Comparison of ENCODE assay signal across 10 cellular contexts in the genomic region with DNA sequence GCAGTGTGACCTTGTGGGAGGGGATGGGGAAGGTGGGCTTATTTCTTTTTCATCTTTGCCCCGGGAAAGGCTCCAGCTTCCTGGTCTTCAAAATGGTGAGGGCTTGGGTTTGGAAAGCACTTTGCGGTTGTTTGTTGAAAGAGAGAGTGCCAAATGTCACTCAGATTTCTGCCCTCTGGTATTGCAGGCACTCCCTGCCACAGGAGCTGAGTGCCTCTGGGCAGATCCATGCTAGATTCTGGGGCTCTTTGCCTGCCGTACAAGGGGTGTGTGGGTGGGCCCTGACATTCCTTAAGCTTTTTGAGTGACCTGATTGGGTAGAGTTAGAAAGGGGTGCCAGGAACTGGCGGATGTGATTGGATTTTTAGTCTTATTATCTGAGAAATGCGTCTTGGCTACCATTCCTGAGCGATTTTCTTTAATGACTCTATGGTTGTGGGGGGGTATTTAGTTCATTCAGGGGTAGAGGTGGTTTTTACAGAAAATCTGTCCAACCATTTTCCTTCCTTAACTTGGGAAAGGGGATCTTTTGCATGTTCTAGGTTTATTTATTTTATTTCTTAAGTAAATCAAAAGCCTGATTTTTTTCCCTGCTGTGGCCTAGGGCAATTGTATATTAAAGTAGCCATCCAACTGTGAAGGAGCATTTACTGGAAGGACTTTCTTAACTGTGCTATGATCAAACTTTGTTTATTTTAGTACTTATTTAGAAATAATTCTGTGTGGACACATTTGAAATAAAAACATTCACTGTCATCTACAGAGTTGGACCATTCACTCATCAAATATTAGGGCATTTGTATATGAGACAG. TPM values are rescaled to one million over a fixed set of nuclear protein-coding genes. Genes with fewer than 3 reads are reported as not detected.
DNase-seq lines count a peak whose midpoint lies in the region; ATAC-seq, FAIRE-seq and TF ChIP-seq lines count a peak whose summit lies in the region.
"Had no signal": no experiment of that assay in that cellular context is flagged by ENCODE, and none has a peak within 500 bp of the region (broad histone marks: within the 10 kb centered on the region; RNA-seq: fewer than 3 reads in every experiment).

No MANE protein-coding gene starts in this region.

- H4K20me1 ChIP-seq in GM12878 (ENCODE audit: control insufficient read depth, insufficient read depth) = peaks cover 6% of the 10 kb centered on the region

- no peaks in the 10 kb centered on the region; a peak in 1 of 4 replicates for H3K36me3 ChIP-seq in GM12878 (ENCODE audit: control insufficient read depth in 2 of 2, insufficient read depth in 2 of 2, low read length in 1 of 2)

- H3K4me3 ChIP-seq in GM12878 = peak overlapping the region; percentile 77

- ATAC-seq in GM12878 (no peak), HG03432 (IDR thresholded peaks at IDR 0.05; ENCODE audit: unreplicated experiment) (no peak), HG03139 (IDR thresholded peaks at IDR 0.05; ENCODE audit: unreplicated experiment) (no peak)

- peaks cover 5% of the 10 kb centered on the region; the same call in 1 of the 2 replicates for H3K4me1 ChIP-seq in GM12878 (ENCODE audit: control insufficient read depth, insufficient read depth, low read length)

- TF ChIP-seq CTCF in GM12878 (IDR thresholded peaks at IDR 0.05 in 2 of 3, conservative IDR thresholded peaks at IDR 0.05 in 1 of 3; ENCODE audit: control insufficient read depth in 2 of 3, extremely low read depth in 1 of 3, insufficient read depth in 1 of 3, low read depth in 3 of 3, low read length in 3 of 3) = no peak

- FAIRE-seq in A204.1 (lab: Jason Lieb, UNC) (peak; percentile 87), GM12878 (lab: Jason Lieb, UNC) (no peak)
- FAIRE-seq: GM12892 had no signal

- H3K4me2 ChIP-seq in GM12878 (ENCODE audit: control insufficient read depth, insufficient read depth) = peak overlapping the region; percentile 75

- TF ChIP-seq EP300 in GM12878 (IDR thresholded peaks at IDR 0.05; ENCODE audit: borderline replicate concordance in 1 of 2, control insufficient read depth in 1 of 2, low read depth in 2 of 2, low read length in 2 of 2) = no peak

- no peaks in the 10 kb centered on the region for H3K9me3 ChIP-seq in GM12878 (replicated peaks; ENCODE audit: control insufficient read depth, insufficient read depth, low read length)

- no peak overlapping the region; the same call in 1 of the 2 replicates for H3K27ac ChIP-seq in GM12878 (ENCODE audit: control insufficient read depth, insufficient read depth)

- H3K27me3 ChIP-seq in GM12878 (replicated peaks in 1 of 2; ENCODE audit: control insufficient read depth in 2 of 2, insufficient read depth in 2 of 2, low read length in 1 of 2) = no peaks in the 10 kb centered on the region

- RAD21 ChIA-PET in GM12878 (lab: Charles Lee; ENCODE audit: unreplicated experiment) = interaction anchor here (0.9 to 2.1 kb wide), 3 partner anchors 29 to 134 kb away, joined by 3 to 6 read pairs (median 3); no protein-coding TSS in a partner anchor

- TF ChIP-seq POLR2A in GM12878 (IDR thresholded peaks at IDR 0.05; ENCODE audit: low read depth, low read length) = no peak

- BruUV-seq in GM12878 (replicated peaks; lab: Mats Ljungman, UMichigan) = no TSS peak

- intact Hi-C loops in GM12878 (cut with micrococcal nuclease; ENCODE audit: unreplicated experiment) = no loop called here

- SMC1A ChIA-PET in GM12878 (lab: Charles Lee; ENCODE audit: uncharacterized antibody, unreplicated experiment) = interaction anchor here (1.0 to 2.5 kb wide), 4 partner anchors 27 to 127 kb away, joined by 3 to 11 read pairs (median 4); no protein-coding TSS in a partner anchor

- in situ Hi-C loops in GM12878 (cut with MboI) = no loop called here

- POLR2A ChIA-PET in GM12878 (lab: Charles Lee) = interaction anchor here (0.6 to 1.2 kb wide), 4 partner anchors 10 to 87 kb away, joined by 3 to 6 read pairs (median 4); a partner anchor contains a TSS

- no peak overlapping the region for H2AFZ ChIP-seq in GM12878 (ENCODE audit: control insufficient read depth, low read depth, low read length)

- H3K79me2 ChIP-seq in GM12878 (ENCODE audit: control insufficient read depth, insufficient read depth, low read length) = peaks cover 79% of the 10 kb centered on the region

- DNase-seq in HCEC 1CT (peak; percentile 78), GM12878 (ENCODE audit: low read depth, low spot score) (no peak), left kidney (ENCODE audit: low read depth, low spot score) (peak; percentile 55), GF-D8 (lab: John Stamatoyannopoulos, UW) (no peak)
- DNase-seq in effector CD8-positive, alpha-beta T cell (lab: John Stamatoyannopoulos, UW) = no peak
- DNase-seq: activated CD8-positive, alpha-beta memory T cell treated with anti-CD3 and anti-CD28 coated beads for 24 hours had no signal

- CTCF ChIA-PET in GM12878 (lab: Yijun Ruan, JAX) = interaction anchor here (0.6 to 3.0 kb wide), 6 partner anchors 9 to 127 kb away, joined by 3 to 20 read pairs (median 4); no protein-coding TSS in a partner anchor

- 93% methylated on average over 6 of the region's 6 CpGs for WGBS in GM12878 (ENCODE audit: insufficient coverage, insufficient replicate concordance, low lambda C conversion rate, missing lambda C conversion rate)

- H3K9ac ChIP-seq in GM12878 (ENCODE audit: control insufficient read depth, insufficient read depth, low read length) = peak overlapping the region; percentile 55

- TF ChIP-seq RAD21 in GM12878 (IDR thresholded peaks at IDR 0.05; ENCODE audit: insufficient read depth, low read depth, low read length) = no peak

TF ChIP-seq in GM12878, 131 proteins besides CTCF, POLR2A, EP300 and RAD21:
- TF ChIP-seq TARDBP (IDR thresholded peaks at IDR 0.05; ENCODE audit: borderline replicate concordance) = no peak
- TF ChIP-seq SMC3 (IDR thresholded peaks at IDR 0.05; ENCODE audit: borderline replicate concordance, low read length) = no peak
- TF ChIP-seq SUPT20H (IDR thresholded peaks at IDR 0.05; ENCODE audit: borderline replicate concordance, control insufficient read depth, low read depth, low read length) = no peak
- no peak for TF ChIP-seq ZNF207 (IDR thresholded peaks at IDR 0.05; ENCODE audit: borderline replicate concordance)
- TF ChIP-seq, protein P1, sequence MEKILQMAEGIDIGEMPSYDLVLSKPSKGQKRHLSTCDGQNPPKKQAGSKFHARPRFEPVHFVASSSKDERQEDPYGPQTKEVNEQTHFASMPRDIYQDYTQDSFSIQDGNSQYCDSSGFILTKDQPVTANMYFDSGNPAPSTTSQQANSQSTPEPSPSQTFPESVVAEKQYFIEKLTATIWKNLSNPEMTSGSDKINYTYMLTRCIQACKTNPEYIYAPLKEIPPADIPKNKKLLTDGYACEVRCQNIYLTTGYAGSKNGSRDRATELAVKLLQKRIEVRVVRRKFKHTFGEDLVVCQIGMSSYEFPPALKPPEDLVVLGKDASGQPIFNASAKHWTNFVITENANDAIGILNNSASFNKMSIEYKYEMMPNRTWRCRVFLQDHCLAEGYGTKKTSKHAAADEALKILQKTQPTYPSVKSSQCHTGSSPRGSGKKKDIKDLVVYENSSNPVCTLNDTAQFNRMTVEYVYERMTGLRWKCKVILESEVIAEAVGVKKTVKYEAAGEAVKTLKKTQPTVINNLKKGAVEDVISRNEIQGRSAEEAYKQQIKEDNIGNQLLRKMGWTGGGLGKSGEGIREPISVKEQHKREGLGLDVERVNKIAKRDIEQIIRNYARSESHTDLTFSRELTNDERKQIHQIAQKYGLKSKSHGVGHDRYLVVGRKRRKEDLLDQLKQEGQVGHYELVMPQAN (conservative IDR thresholded peaks at IDR 0.05) = no peak

RNA-seq across cellular contexts. Expression of a gene that starts 3.2 kb away (rescaled TPM):
- 43.6 and 43.9 TPM in 2 replicates for total RNA-seq in GM12878 (2013; cell fraction: nucleolus; rRNA removed)
- total RNA-seq in GM12878 (2014; rRNA removed) = 14.8 and 16.0 TPM in 2 replicates
- total RNA-seq in GM12878 (2014; rRNA removed; fragmentation: Illumina TruSeq; extraction: Trizol) = 16.2 and 17.6 TPM in 2 replicates
- 28.0 and 29.9 TPM in 2 replicates for total RNA-seq in GM12878 (2021)
- 6.8 TPM for polyA plus RNA-seq in GM12878 (2011; ENCODE audit: low read depth)
- 8.4 and 11.8 TPM in 2 replicates for polyA plus RNA-seq in GM12878 (2011; rRNA removed)
- polyA plus RNA-seq in GM12878 (2011; cell fraction: cytosol; rRNA removed) = 8.6 and 9.5 TPM in 2 replicates
- 13.4 and 16.9 TPM in 2 replicates for polyA plus RNA-seq in GM12878 (2011; cell fraction: nucleus; rRNA removed)
- 11.4 and 11.7 TPM in 2 replicates for polyA plus RNA-seq in GM12878 (2012)
- 15.3 and 18.6 TPM in 2 replicates for polyA plus RNA-seq in GM12878 (2014; fragmentation: Illumina TruSeq; extraction: Trizol)
- polyA plus RNA-seq in GM12878 (2014; fragmentation: Nextera tagmentation; extraction: Ambion mirVana) = under 1 TPM; 0.85 to 0.95 TPM
- polyA plus RNA-seq in GM12878 (2014; rRNA removed) = 11.3 and 13.6 TPM in 2 replicates
- polyA plus RNA-seq in GM12878 (2016; fragmentation: Nextera tagmentation; extraction: Ambion mirVana) = 1 to 10 TPM; 5.7 to 6.1 TPM
- polyA minus RNA-seq in GM12878 (2011; rRNA and poly(A)+ RNA removed) = 27.0 and 31.1 TPM in 2 replicates
- 8.7 and 10.0 TPM in 2 replicates for polyA minus RNA-seq in GM12878 (2011; cell fraction: cytosol; rRNA and poly(A)+ RNA removed)
- 15.5 and 23.9 TPM in 2 replicates for polyA minus RNA-seq in GM12878 (2011; cell fraction: nucleus; rRNA and poly(A)+ RNA removed)

RNA-seq across cellular contexts. Expression of a gene that starts 13.4 kb away (rescaled TPM):
- total RNA-seq in GM12878 (2013; cell fraction: nucleolus; rRNA removed) = 6.9 and 13.7 TPM in 2 replicates
- total RNA-seq in GM12878 (2014; rRNA removed) (141 and 144 TPM in 2 replicates), GM12878 (2014; rRNA removed; fragmentation: Illumina TruSeq; extraction: Trizol) (58.1 and 61.0 TPM in 2 replicates), GM12878 (2021) (121 and 140 TPM in 2 replicates)
- 57.5 TPM for polyA plus RNA-seq in GM12878 (2011; ENCODE audit: low read depth)
- polyA plus RNA-seq in GM12878 (2011; rRNA removed) (65.3 and 87.2 TPM in 2 replicates), GM12878 (2014; fragmentation: Illumina TruSeq; extraction: Trizol) (29.3 and 50.5 TPM in 2 replicates), GM12878 (2014; fragmentation: Nextera tagmentation; extraction: Ambion mirVana) (10 to 100 TPM; 10.8 to 46.6 TPM), GM12878 (2014; rRNA removed) (144 and 167 TPM in 2 replicates), GM12878 (2016; fragmentation: Nextera tagmentation; extraction: Ambion mirVana) (100 to 1,000 TPM; 228 to 239 TPM)
- polyA plus RNA-seq in GM12878 (2011; cell fraction: cytosol; rRNA removed) = 109 and 141 TPM in 2 replicates
- polyA plus RNA-seq in GM12878 (2011; cell fraction: nucleus; rRNA removed) = 64.7 and 67.0 TPM in 2 replicates
- polyA plus RNA-seq in GM12878 (2012) = 78.2 and 89.1 TPM in 2 replicates
- 37.4 and 51.6 TPM in 2 replicates for polyA minus RNA-seq in GM12878 (2011; rRNA and poly(A)+ RNA removed)
- 31.5 and 43.0 TPM in 2 replicates for polyA minus RNA-seq in GM12878 (2011; cell fraction: cytosol; rRNA and poly(A)+ RNA removed)
- 7.5 and 21.1 TPM in 2 replicates for polyA minus RNA-seq in GM12878 (2011; cell fraction: nucleus; rRNA and poly(A)+ RNA removed)

Comparison
In these comparisons a context has a peak if more than half of its experiments do, and no peak if none do; other contexts are left out.
1. DNase-seq: peak in HCEC 1CT (single experiment) and left kidney (single experiment); none in GM12878 (single experiment), effector CD8-positive, alpha-beta T cell (single experiment) and GF-D8 (single experiment).